In the genomic region with DNA sequence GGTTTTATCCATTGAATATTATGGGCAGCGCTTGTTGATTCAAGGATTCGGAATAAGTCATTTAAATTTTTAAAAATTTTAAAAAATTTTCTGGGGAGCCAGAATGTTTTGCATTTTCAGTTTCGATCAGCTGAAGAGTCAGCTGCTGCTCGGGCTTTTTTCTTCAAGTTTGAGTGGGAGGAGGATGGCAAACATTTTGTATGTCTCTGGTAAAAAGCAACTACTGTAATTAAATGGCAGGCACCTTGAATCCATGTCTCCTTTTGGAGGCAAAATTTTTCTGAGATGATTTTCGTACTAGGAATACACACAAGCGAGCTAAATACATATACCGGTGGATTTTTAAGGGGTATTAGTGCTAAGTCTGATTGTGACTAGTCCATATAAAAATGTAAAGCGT, we compare ENCODE assay signal across 8 cellular contexts. TPM values are rescaled to one million over a fixed set of nuclear protein-coding genes. Genes with fewer than 3 reads are reported as not detected.
A peak's percentile ranks its signal among the peaks of the same experiment; 100 is the strongest.
DNase-seq lines count a peak whose midpoint lies in the region; ATAC-seq and TF ChIP-seq lines count a peak whose summit lies in the region.

No MANE protein-coding gene starts in this region.

- intact Hi-C loops in ascending aorta (cut with DNase I): no loop called here

- peaks cover 18 to 23% of the 10 kb centered on the region in 2 experiments for H3K4me1 Mint-ChIP-seq in H9

- TF ChIP-seq CTCF in H9 (conservative IDR thresholded peaks at IDR 0.05): no peak
- TF ChIP-seq CTCF in ascending aorta (IDR thresholded peaks at IDR 0.05): no peak

- H4K20me1 ChIP-seq in H9 (ENCODE audit: control insufficient read depth, insufficient read depth, insufficient read length): no peaks in the 10 kb centered on the region

- no peak overlapping the region for H3K56ac ChIP-seq in H9 (ENCODE audit: insufficient read length, low read depth, low read length)

- WGBS in H9 (ENCODE audit: extremely low coverage, insufficient read length, low lambda C conversion rate): no CpG with 5 or more reads among the region's 8 CpGs

- no peak for ATAC-seq in HG03469 (IDR thresholded peaks at IDR 0.05; ENCODE audit: unreplicated experiment)

- H4K91ac ChIP-seq in H9 (ENCODE audit: insufficient read length, low read depth, low read length): no peak overlapping the region

- H3K4me2 ChIP-seq in H9 (ENCODE audit: insufficient read depth, insufficient read length, low read length): peak overlapping the region; percentile 70

- no peak overlapping the region for H3K27ac ChIP-seq in H9 (ENCODE audit: insufficient read length, low read depth, low read length)
- H3K27ac ChIP-seq in ascending aorta: peak overlapping the region; percentile 80 to 94
- H3K27ac ChIP-seq in stomach smooth muscle (ENCODE audit: low read length): peak overlapping the region; percentile 80

- no peak overlapping the region for H2BK15ac ChIP-seq in H9 (ENCODE audit: low read depth, low read length)

- no peak overlapping the region for H4K8ac ChIP-seq in H9 (replicated peaks; ENCODE audit: insufficient read length, low read depth, low read length)

- H3K23ac ChIP-seq in H9 (ENCODE audit: insufficient read length, low read depth, low read length): no peak overlapping the region

- peak; percentile 4 for DNase-seq in DMS53 (lab: John Stamatoyannopoulos, UW)
- no peak for DNase-seq in DMS53 treated with DMSO at 0.1 percent for 48 hours (lab: John Stamatoyannopoulos, UW; ENCODE audit: unreplicated experiment)
- no peak for DNase-seq in H9
- DNase-seq in NCI-H1105 (lab: John Stamatoyannopoulos, UW): peak; percentile 20
- DNase-seq in ascending aorta (ENCODE audit: low spot score in 2 of 2): no peak
- DNase-seq in kidney tubule cell (ENCODE audit: low spot score): peak; percentile 19

- H3K14ac ChIP-seq in H9 (ENCODE audit: insufficient read depth, low read length): peak overlapping the region; percentile 84; the same call in 1 of the 2 replicates

- no peak overlapping the region for H2BK120ac ChIP-seq in H9 (ENCODE audit: low read depth, low read length, poor library complexity, severe bottlenecking)

- no peaks in the 10 kb centered on the region; the same call in 1 of the 2 replicates for H3K27me3 Mint-ChIP-seq in H9 (ENCODE audit: low read depth)

- no peaks in the 10 kb centered on the region; a peak in 1 of 5 replicates for H3K9me3 Mint-ChIP-seq in H9

- no peak overlapping the region for H2BK12ac ChIP-seq in H9 (ENCODE audit: insufficient read length, low read depth, low read length)

- no peaks in the 10 kb centered on the region for H3K23me2 ChIP-seq in H9 (ENCODE audit: insufficient read length, low read depth, low read length, poor library complexity, severe bottlenecking)

- peak overlapping the region; percentile 95 for H3K9ac ChIP-seq in H9 (ENCODE audit: extremely low read depth, insufficient read length, low read length)
- peak overlapping the region; percentile 90 to 97 for H3K9ac ChIP-seq in stomach smooth muscle (ENCODE audit: low read length in 2 of 2)

- H3K4me3 Mint-ChIP-seq in H9: peak overlapping the region; percentile 95 to 96

- no peaks in the 10 kb centered on the region for H3K27me3 ChIP-seq in H9 (ENCODE audit: insufficient read depth, low read length)
- no peaks in the 10 kb centered on the region for H3K27me3 ChIP-seq in ascending aorta
- H3K27me3 ChIP-seq in stomach smooth muscle (ENCODE audit: control insufficient read depth in 1 of 2, insufficient read depth in 2 of 2, low read length in 2 of 2): no peaks in the 10 kb centered on the region

- peak overlapping the region; percentile 99; a peak in 6 of 7 replicates for H3K27ac Mint-ChIP-seq in H9

- H3K4me3 ChIP-seq in ascending aorta (peak overlapping the region; percentile 70 to 99), stomach smooth muscle (ENCODE audit: low read length in 2 of 2) (peak overlapping the region; percentile 75 to 99)

- no peak overlapping the region for H4K5ac ChIP-seq in H9 (ENCODE audit: insufficient read length, low read depth, low read length)

- no peak overlapping the region for H3K4ac ChIP-seq in H9 (ENCODE audit: low read depth, low read length)

- H3K36me3 ChIP-seq in ascending aorta (peaks cover 7 to 20% of the 10 kb centered on the region in 2 donors), stomach smooth muscle (ENCODE audit: control insufficient read depth in 2 of 2, insufficient read depth in 2 of 2, low read length in 2 of 2) (peaks cover 0 to 7% of the 10 kb centered on the region in 2 donors)

- no peaks in the 10 kb centered on the region for H3K9me3 ChIP-seq in H9 (ENCODE audit: control insufficient read depth, low read depth, low read length)
- H3K9me3 ChIP-seq in ascending aorta: no peaks in the 10 kb centered on the region
- H3K9me3 ChIP-seq in stomach smooth muscle (ENCODE audit: control insufficient read depth in 2 of 2, low read length in 2 of 2): no peaks in the 10 kb centered on the region

- no peak overlapping the region for H2BK20ac ChIP-seq in H9 (ENCODE audit: low read depth, low read length, poor library complexity, severe bottlenecking)

- no peak overlapping the region for H2BK5ac ChIP-seq in H9 (ENCODE audit: insufficient read length, low read length)

- H3K36me3 Mint-ChIP-seq in H9 (ENCODE audit: insufficient read depth in 1 of 3, low read depth in 3 of 3): peaks cover 4 to 20% (median 19%) of the 10 kb centered on the region in 3 experiments; a peak in 6 of 7 replicates

- H2AK5ac ChIP-seq in H9 (ENCODE audit: insufficient read length, low read length): no peak overlapping the region

- H3K79me2 ChIP-seq in H9 (ENCODE audit: insufficient read depth, low read length): peaks cover 17% of the 10 kb centered on the region; the same call in 1 of the 2 replicates

- H3T11ph ChIP-seq in H9 (ENCODE audit: low read length): no peak overlapping the region

- H2AFZ ChIP-seq in H9 (ENCODE audit: low read length): no peak overlapping the region

- no peaks in the 10 kb centered on the region for H3K79me1 ChIP-seq in H9 (ENCODE audit: insufficient read depth, low read depth, low read length, poor library complexity, severe bottlenecking)

- H3K4me1 ChIP-seq in H9 (ENCODE audit: insufficient read depth, low read length) (no peaks in the 10 kb centered on the region), ascending aorta (peaks cover 3 to 17% of the 10 kb centered on the region in 2 donors), stomach smooth muscle (ENCODE audit: control insufficient read depth, insufficient read depth, low read length) (peaks cover 4% of the 10 kb centered on the region)

- peak overlapping the region; percentile 55 for H3K18ac ChIP-seq in H9 (ENCODE audit: insufficient read length, low read depth, low read length)

RNA-seq across cellular contexts. Expression of a gene that starts 0.6 kb away (rescaled TPM):
- total RNA-seq in H9 (2021) (36.6 and 39.2 TPM in 2 replicates), ascending aorta (13.0 TPM)

Comparison
In these comparisons a context has a peak if more than half of its experiments do, and no peak if none do; other contexts are left out.
1. DNase-seq: peak in DMS53 (single experiment), NCI-H1105 (single experiment) and kidney tubule cell (single experiment); none in DMS53 treated with DMSO at 0.1 percent for 48 hours (single experiment), H9 (single experiment) and ascending aorta (0 of 2).